1 cellular context compared by ENCODE assay signal in genomic region chr10:21626457-21627161, GRCh38.
TF ChIP-seq lines count a peak whose summit lies in the region.

No MANE protein-coding gene starts in this region.

TF ChIP-seq in HepG2, 621 proteins besides CTCF, POLR2A, EP300 and RAD21:
- TF ChIP-seq, protein P1, sequence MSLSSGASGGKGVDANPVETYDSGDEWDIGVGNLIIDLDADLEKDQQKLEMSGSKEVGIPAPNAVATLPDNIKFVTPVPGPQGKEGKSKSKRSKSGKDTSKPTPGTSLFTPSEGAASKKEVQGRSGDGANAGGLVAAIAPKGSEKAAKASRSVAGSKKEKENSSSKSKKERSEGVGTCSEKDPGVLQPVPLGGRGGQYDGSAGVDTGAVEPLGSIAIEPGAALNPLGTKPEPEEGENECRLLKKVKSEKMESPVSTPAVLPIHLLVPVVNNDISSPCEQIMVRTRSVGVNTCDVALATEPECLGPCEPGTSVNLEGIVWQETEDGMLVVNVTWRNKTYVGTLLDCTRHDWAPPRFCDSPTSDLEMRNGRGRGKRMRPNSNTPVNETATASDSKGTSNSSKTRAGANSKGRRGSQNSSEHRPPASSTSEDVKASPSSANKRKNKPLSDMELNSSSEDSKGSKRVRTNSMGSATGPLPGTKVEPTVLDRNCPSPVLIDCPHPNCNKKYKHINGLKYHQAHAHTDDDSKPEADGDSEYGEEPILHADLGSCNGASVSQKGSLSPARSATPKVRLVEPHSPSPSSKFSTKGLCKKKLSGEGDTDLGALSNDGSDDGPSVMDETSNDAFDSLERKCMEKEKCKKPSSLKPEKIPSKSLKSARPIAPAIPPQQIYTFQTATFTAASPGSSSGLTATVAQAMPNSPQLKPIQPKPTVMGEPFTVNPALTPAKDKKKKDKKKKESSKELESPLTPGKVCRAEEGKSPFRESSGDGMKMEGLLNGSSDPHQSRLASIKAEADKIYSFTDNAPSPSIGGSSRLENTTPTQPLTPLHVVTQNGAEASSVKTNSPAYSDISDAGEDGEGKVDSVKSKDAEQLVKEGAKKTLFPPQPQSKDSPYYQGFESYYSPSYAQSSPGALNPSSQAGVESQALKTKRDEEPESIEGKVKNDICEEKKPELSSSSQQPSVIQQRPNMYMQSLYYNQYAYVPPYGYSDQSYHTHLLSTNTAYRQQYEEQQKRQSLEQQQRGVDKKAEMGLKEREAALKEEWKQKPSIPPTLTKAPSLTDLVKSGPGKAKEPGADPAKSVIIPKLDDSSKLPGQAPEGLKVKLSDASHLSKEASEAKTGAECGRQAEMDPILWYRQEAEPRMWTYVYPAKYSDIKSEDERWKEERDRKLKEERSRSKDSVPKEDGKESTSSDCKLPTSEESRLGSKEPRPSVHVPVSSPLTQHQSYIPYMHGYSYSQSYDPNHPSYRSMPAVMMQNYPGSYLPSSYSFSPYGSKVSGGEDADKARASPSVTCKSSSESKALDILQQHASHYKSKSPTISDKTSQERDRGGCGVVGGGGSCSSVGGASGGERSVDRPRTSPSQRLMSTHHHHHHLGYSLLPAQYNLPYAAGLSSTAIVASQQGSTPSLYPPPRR (CRISPR knock-in tag; IDR thresholded peaks at IDR 0.05; ENCODE audit: borderline replicate concordance) = no peak
- no peak for TF ChIP-seq ZNF572 (CRISPR knock-in tag; IDR thresholded peaks at IDR 0.05)
- 0 out of 2 replicates have a peak, but pooled peaks have one; percentile 40 for TF ChIP-seq HOXA5 (CRISPR knock-in tag; IDR thresholded peaks at IDR 0.05)
- TF ChIP-seq PPARG (CRISPR knock-in tag; conservative IDR thresholded peaks at IDR 0.05) = no peak
- 0 out of 4 replicates have a peak, but pooled peaks have one; percentile 6 to 21 for TF ChIP-seq MAFK (conservative IDR thresholded peaks at IDR 0.05 in 1 of 2, IDR thresholded peaks at IDR 0.05 in 1 of 2; ENCODE audit: low read length in 2 of 2)
- no peak for TF ChIP-seq MAZ (IDR thresholded peaks at IDR 0.05; ENCODE audit: borderline replicate concordance, low read depth, low read length)
- TF ChIP-seq MAZ (CRISPR knock-in tag; IDR thresholded peaks at IDR 0.05; ENCODE audit: low read depth) = no peak
- no peak for TF ChIP-seq TEF (CRISPR knock-in tag; IDR thresholded peaks at IDR 0.05)
- TF ChIP-seq ZNF430 (CRISPR knock-in tag; IDR thresholded peaks at IDR 0.05) = no peak
TF ChIP-seq in HepG2: peak in this region for 2.
